Comparison of ENCODE assay signal across 13 cellular contexts in the genomic region with DNA sequence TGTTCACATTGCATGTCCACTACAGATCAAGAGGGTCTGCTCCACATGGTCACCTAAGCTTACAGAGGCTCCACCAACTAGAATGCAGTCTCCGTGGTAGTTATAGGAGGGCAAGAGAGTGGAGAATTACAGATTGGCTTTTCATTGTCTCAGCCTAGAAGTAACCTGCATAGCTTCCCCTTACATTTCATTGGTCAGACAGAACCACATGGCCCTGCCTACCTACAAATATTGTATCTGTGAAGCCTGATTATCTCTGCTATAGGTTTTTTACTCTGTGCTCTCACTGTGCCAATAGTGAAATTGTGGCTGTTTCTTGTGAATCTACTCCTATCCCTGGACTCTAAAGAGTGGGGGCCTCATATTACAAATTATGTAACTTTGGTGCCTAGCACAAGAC. TPM values are rescaled to one million over a fixed set of nuclear protein-coding genes. Genes with fewer than 3 reads are reported as not detected.
A peak's percentile ranks its signal among the peaks of the same experiment; 100 is the strongest.
DNase-seq lines count a peak whose midpoint lies in the region; ATAC-seq, FAIRE-seq and TF ChIP-seq lines count a peak whose summit lies in the region.
"Had no signal": no experiment of that assay in that cellular context is flagged by ENCODE, and none has a peak within 500 bp of the region (broad histone marks: within the 10 kb centered on the region; RNA-seq: fewer than 3 reads in every experiment).

No MANE protein-coding gene starts in this region.

- H3F3A ChIP-seq in SK-N-SH (replicated peaks; ENCODE audit: insufficient read depth) = peaks cover 11% of the 10 kb centered on the region

- CTCF ChIA-PET in SK-N-SH (lab: Yijun Ruan, JAX) = interaction anchor here (0.7 kb wide), 1 partner anchor 9 kb away, joined by 3 read pairs; no protein-coding TSS in a partner anchor
- CTCF ChIA-PET in GM12878 (lab: Yijun Ruan, JAX) = interaction anchor here (1.4 to 5.7 kb wide), 4 partner anchors 12 to 268 kb away, joined by 3 to 37 read pairs (median 8); no protein-coding TSS in a partner anchor

- intact Hi-C loops in GM12878 (cut with micrococcal nuclease; ENCODE audit: unreplicated experiment) = no loop called here
- intact Hi-C loops in sciatic nerve (cut with DNase I) = no loop called here

- TF ChIP-seq POLR2A in GM12878 (IDR thresholded peaks at IDR 0.05; ENCODE audit: low read depth, low read length) = no peak

- in situ Hi-C loops in GM12878 (cut with MboI) = loop anchor here (5.0 to 10.0 kb wide), 2 partner anchors 269 to 297 kb away; no protein-coding TSS in a partner anchor

- no peak overlapping the region for H3K9ac ChIP-seq in SK-N-SH
- H3K9ac ChIP-seq in GM12878 (ENCODE audit: control insufficient read depth, insufficient read depth, low read length) = no peak overlapping the region

- no peaks in the 10 kb centered on the region for H3K9me2 ChIP-seq in SK-N-SH

- H3K4me3 ChIP-seq in SK-N-SH (ENCODE audit: low read depth in 2 of 2, low read length in 1 of 2) (no peak overlapping the region), GM12878 (no peak overlapping the region), osteoblast (ENCODE audit: insufficient read depth, low read length) (no peak overlapping the region)
- H3K4me3 ChIP-seq: testis had no signal

- peaks cover 11% of the 10 kb centered on the region for H4K20me1 ChIP-seq in SK-N-SH (ENCODE audit: insufficient read depth)
- H4K20me1 ChIP-seq in GM12878 (ENCODE audit: control insufficient read depth, insufficient read depth) = no peaks in the 10 kb centered on the region
- peaks cover 8% of the 10 kb centered on the region for H4K20me1 ChIP-seq in osteoblast (ENCODE audit: insufficient read depth, low read length)

- H3K9me3 ChIP-seq in SK-N-SH = no peaks in the 10 kb centered on the region
- H3K9me3 ChIP-seq in GM12878 (replicated peaks; ENCODE audit: control insufficient read depth, insufficient read depth, low read length) = no peaks in the 10 kb centered on the region; the same call in 2 of the 3 replicates
- no peaks in the 10 kb centered on the region for H3K9me3 ChIP-seq in osteoblast (ENCODE audit: low read depth, low read length)
- H3K9me3 ChIP-seq: testis had no signal

- H3K79me2 ChIP-seq in SK-N-SH (ENCODE audit: insufficient read depth) (peaks cover 23% of the 10 kb centered on the region), GM12878 (ENCODE audit: control insufficient read depth, insufficient read depth, low read length) (peaks cover 29% of the 10 kb centered on the region), osteoblast (ENCODE audit: insufficient read depth, low read length) (peaks cover 15% of the 10 kb centered on the region)

- DNase-seq in SK-N-SH (no peak), GM12878 (ENCODE audit: low read depth, low spot score) (no peak), osteoblast (ENCODE audit: insufficient read length, low spot score, missing footprints) (no peak), AG08395 (ENCODE audit: low spot score) (no peak), sciatic nerve (ENCODE audit: low spot score) (no peak)
- DNase-seq: 8988T; activated CD4-positive, alpha-beta T cell treated with anti-CD3 and anti-CD28 coated beads, Interleukin-2, amount 50 U/mL, for 4 hours; DMS 273 treated with DMSO at 0.1 percent for 48 hours; NCI-H2171; testis had no signal

- SMC1A ChIA-PET in GM12878 (lab: Charles Lee; ENCODE audit: uncharacterized antibody, unreplicated experiment) = interaction anchor here (0.7 to 1.9 kb wide), 5 partner anchors 25 to 276 kb away, joined by 3 to 9 read pairs (median 3); no protein-coding TSS in a partner anchor

- TF ChIP-seq RAD21 in SK-N-SH (IDR thresholded peaks at IDR 0.05; ENCODE audit: low read length) (no peak), Ishikawa (IDR thresholded peaks at IDR 0.05; ENCODE audit: low read depth) (no peak), GM12878 (IDR thresholded peaks at IDR 0.05; ENCODE audit: insufficient read depth, low read depth, low read length) (no peak)

- H3K27me3 ChIP-seq in SK-N-SH (ENCODE audit: insufficient read depth) (no peaks in the 10 kb centered on the region), GM12878 (replicated peaks in 1 of 2; ENCODE audit: control insufficient read depth in 2 of 2, insufficient read depth in 2 of 2, low read length in 1 of 2) (no peaks in the 10 kb centered on the region), osteoblast (ENCODE audit: insufficient read depth, low read length) (no peaks in the 10 kb centered on the region)
- H3K27me3 ChIP-seq: testis had no signal

- TF ChIP-seq EP300 in SK-N-SH (IDR thresholded peaks at IDR 0.05; ENCODE audit: borderline replicate concordance in 1 of 2, low read depth in 1 of 2, low read length in 1 of 2) (no peak), Ishikawa (IDR thresholded peaks at IDR 0.05; ENCODE audit: borderline replicate concordance) (no peak), GM12878 (IDR thresholded peaks at IDR 0.05; ENCODE audit: borderline replicate concordance in 1 of 2, control insufficient read depth in 1 of 2, low read depth in 2 of 2, low read length in 2 of 2) (no peak)

- H3K27ac ChIP-seq in SK-N-SH (ENCODE audit: low read depth in 2 of 2, low read length in 1 of 2) = no peak overlapping the region
- no peak overlapping the region for H3K27ac ChIP-seq in GM12878 (ENCODE audit: control insufficient read depth, insufficient read depth)
- no peak overlapping the region for H3K27ac ChIP-seq in osteoblast (ENCODE audit: low read depth, low read length)

- H3K36me3 ChIP-seq in SK-N-SH (replicated peaks in 1 of 2; ENCODE audit: control insufficient read depth in 1 of 2, insufficient read depth in 2 of 2, low read length in 1 of 2) = peaks cover 3 to 5% of the 10 kb centered on the region in 2 experiments
- peaks cover 0 to under 1% of the 10 kb centered on the region in 2 experiments; a peak in 2 of 4 replicates for H3K36me3 ChIP-seq in GM12878 (ENCODE audit: control insufficient read depth in 2 of 2, insufficient read depth in 2 of 2, low read length in 1 of 2)
- H3K36me3 ChIP-seq in osteoblast (ENCODE audit: insufficient read depth, low read length) = no peaks in the 10 kb centered on the region

- H3K4me2 ChIP-seq in SK-N-SH (no peak overlapping the region), GM12878 (ENCODE audit: control insufficient read depth, insufficient read depth) (0 out of 2 replicates have a peak overlapping the region, but pooled peaks have one; percentile 23), osteoblast (ENCODE audit: insufficient read depth, low read length) (peak overlapping the region; percentile 1)

- RAD21 ChIA-PET in GM12878 (lab: Charles Lee; ENCODE audit: unreplicated experiment) = interaction anchor here (1.2 to 2.0 kb wide), 2 partner anchors 268 to 303 kb away, joined by 4 to 11 read pairs; no protein-coding TSS in a partner anchor

- H3K4me1 ChIP-seq in SK-N-SH (ENCODE audit: control insufficient read depth in 1 of 2, insufficient read depth in 2 of 2, low read depth in 1 of 2, low read length in 1 of 2) = peaks cover 5 to 14% of the 10 kb centered on the region in 2 experiments; a peak in 3 of 4 replicates
- peaks cover 19% of the 10 kb centered on the region for H3K4me1 ChIP-seq in GM12878 (ENCODE audit: control insufficient read depth, insufficient read depth, low read length)
- H3K4me1 ChIP-seq in osteoblast (ENCODE audit: insufficient read depth, low read length) = peaks cover 7% of the 10 kb centered on the region
- H3K4me1 ChIP-seq: testis had no signal

- TF ChIP-seq CTCF in SK-N-SH (IDR thresholded peaks at IDR 0.05) (no peak), GM12878 (IDR thresholded peaks at IDR 0.05 in 2 of 3, conservative IDR thresholded peaks at IDR 0.05 in 1 of 3; ENCODE audit: control insufficient read depth in 2 of 3, extremely low read depth in 1 of 3, insufficient read depth in 1 of 3, low read depth in 3 of 3, low read length in 3 of 3) (no peak), osteoblast (IDR thresholded peaks at IDR 0.05; ENCODE audit: extremely low read depth, low read depth, low read length) (no peak)

- BruUV-seq in GM12878 (replicated peaks; lab: Mats Ljungman, UMichigan) = no TSS peak

- 100% methylated on average over 1 of the region's 1 CpG for WGBS in SK-N-SH (ENCODE audit: low lambda C conversion rate)
- WGBS in GM12878 (ENCODE audit: insufficient coverage, insufficient replicate concordance, low lambda C conversion rate, missing lambda C conversion rate) = 100% methylated on average over 1 of the region's 1 CpG

- H2AFZ ChIP-seq in SK-N-SH (ENCODE audit: low read depth) (no peak overlapping the region), GM12878 (ENCODE audit: control insufficient read depth, low read depth, low read length) (no peak overlapping the region), osteoblast (ENCODE audit: low read length) (no peak overlapping the region)

- no peak for ATAC-seq in SK-N-SH treated with all-trans-retinoic acid at 6 μM for 48 hours
- no peak for ATAC-seq in GM12878
- no peak for ATAC-seq in HG02884 (IDR thresholded peaks at IDR 0.05; ENCODE audit: unreplicated experiment)
- ATAC-seq in sciatic nerve = no peak

- FAIRE-seq in GM12878 (lab: Jason Lieb, UNC) = no peak

- POLR2A ChIA-PET in SK-N-SH (lab: Yijun Ruan, JAX) (no interaction called here), GM12878 (lab: Charles Lee) (interaction anchor here (0.9 to 1.7 kb wide), 2 partner anchors 12 to 17 kb away, joined by 3 to 4 read pairs; no protein-coding TSS in a partner anchor)

RNA-seq across cellular contexts. Expression of gene TLNRD1, which starts 2.5 kb away (rescaled TPM):
- polyA plus RNA-seq in SK-N-SH (2012; rRNA removed) (4.4 and 5.0 TPM in 2 replicates), GM12878 (2011; rRNA removed) (8.4 and 11.6 TPM in 2 replicates), GM12878 (2014; fragmentation: Illumina TruSeq; extraction: Trizol) (4.8 and 6.6 TPM in 2 replicates), GM12878 (2014; fragmentation: Nextera tagmentation; extraction: Ambion mirVana) (1 to 10 TPM; 2.5 to 5.7 TPM), GM12878 (2014; rRNA removed) (26.7 and 31.5 TPM in 2 replicates), GM12878 (2016; fragmentation: Nextera tagmentation; extraction: Ambion mirVana) (10 to 100 TPM in 1 of 2 experiments, 1 to 10 TPM in 1; 5.4 to 12.5 TPM)
- polyA plus RNA-seq in SK-N-SH (2012; cell fraction: cytosol; rRNA removed) = 2.5 and 4.3 TPM in 2 replicates
- 3.0 and 3.5 TPM in 2 replicates for polyA plus RNA-seq in SK-N-SH (2012; cell fraction: nucleus; rRNA removed)
- 14.0 and 16.6 TPM in 2 replicates for total RNA-seq in GM12878 (2013; cell fraction: nucleolus; rRNA removed)
- total RNA-seq in GM12878 (2014; rRNA removed) (19.9 and 25.5 TPM in 2 replicates), GM12878 (2014; rRNA removed; fragmentation: Illumina TruSeq; extraction: Trizol) (6.0 and 6.5 TPM in 2 replicates), GM12878 (2021) (40.5 and 44.8 TPM in 2 replicates), osteoblast (7.1 and 7.6 TPM in 2 replicates), sciatic nerve (14.0 TPM)
- polyA plus RNA-seq in GM12878 (2011; ENCODE audit: low read depth) = 2.6 TPM
- polyA plus RNA-seq in GM12878 (2011; cell fraction: cytosol; rRNA removed) = 13.2 and 24.3 TPM in 2 replicates
- polyA plus RNA-seq in GM12878 (2011; cell fraction: nucleus; rRNA removed) = 13.6 and 19.0 TPM in 2 replicates
- 8.4 and 9.0 TPM in 2 replicates for polyA plus RNA-seq in GM12878 (2012)
- 4.8 and 6.6 TPM in 2 replicates for polyA minus RNA-seq in GM12878 (2011; rRNA and poly(A)+ RNA removed)
- 12.8 and 13.8 TPM in 2 replicates for polyA minus RNA-seq in GM12878 (2011; cell fraction: cytosol; rRNA and poly(A)+ RNA removed)
- 16.1 and 29.3 TPM in 2 replicates for polyA minus RNA-seq in GM12878 (2011; cell fraction: nucleus; rRNA and poly(A)+ RNA removed)

RNA-seq across cellular contexts. Expression of gene MESD, which starts 8.6 kb away (rescaled TPM):
- 12.3 and 15.2 TPM in 2 replicates for polyA plus RNA-seq in SK-N-SH (2012; rRNA removed)
- polyA plus RNA-seq in SK-N-SH (2012; cell fraction: cytosol; rRNA removed) = 16.6 and 17.6 TPM in 2 replicates
- polyA plus RNA-seq in SK-N-SH (2012; cell fraction: nucleus; rRNA removed) = 9.3 and 11.0 TPM in 2 replicates
- 34.4 and 36.8 TPM in 2 replicates for total RNA-seq in GM12878 (2013; cell fraction: nucleolus; rRNA removed)
- total RNA-seq in GM12878 (2014; rRNA removed) = 21.8 and 22.7 TPM in 2 replicates
- 25.2 and 27.5 TPM in 2 replicates for total RNA-seq in GM12878 (2014; rRNA removed; fragmentation: Illumina TruSeq; extraction: Trizol)
- total RNA-seq in GM12878 (2021) = 19.2 and 24.1 TPM in 2 replicates
- polyA plus RNA-seq in GM12878 (2011; ENCODE audit: low read depth) = 10.7 TPM
- polyA plus RNA-seq in GM12878 (2011; rRNA removed) = 11.2 and 15.4 TPM in 2 replicates
- 8.8 and 9.4 TPM in 2 replicates for polyA plus RNA-seq in GM12878 (2011; cell fraction: cytosol; rRNA removed)
- 9.4 and 11.4 TPM in 2 replicates for polyA plus RNA-seq in GM12878 (2011; cell fraction: nucleus; rRNA removed)
- polyA plus RNA-seq in GM12878 (2012) = 14.4 and 14.7 TPM in 2 replicates
- 24.7 and 25.7 TPM in 2 replicates for polyA plus RNA-seq in GM12878 (2014; fragmentation: Illumina TruSeq; extraction: Trizol)
- polyA plus RNA-seq in GM12878 (2014; fragmentation: Nextera tagmentation; extraction: Ambion mirVana) = 10 to 100 TPM; 10.2 to 16.7 TPM
- 16.5 and 16.7 TPM in 2 replicates for polyA plus RNA-seq in GM12878 (2014; rRNA removed)
- 10 to 100 TPM; 39.0 to 39.8 TPM for polyA plus RNA-seq in GM12878 (2016; fragmentation: Nextera tagmentation; extraction: Ambion mirVana)
- polyA minus RNA-seq in GM12878 (2011; rRNA and poly(A)+ RNA removed) = 8.0 and 9.7 TPM in 2 replicates
- polyA minus RNA-seq in GM12878 (2011; cell fraction: cytosol; rRNA and poly(A)+ RNA removed) = 3.6 and 5.9 TPM in 2 replicates
- 7.3 and 9.2 TPM in 2 replicates for polyA minus RNA-seq in GM12878 (2011; cell fraction: nucleus; rRNA and poly(A)+ RNA removed)
- 16.6 and 18.6 TPM in 2 replicates for total RNA-seq in osteoblast
- 35.3 TPM for total RNA-seq in sciatic nerve

Comparison
In these comparisons a context has a peak if more than half of its experiments do, and no peak if none do; other contexts are left out.
1. Of the 26 proteins assayed by ChIP-seq in both GM12878 and SK-N-SH: peak only in GM12878: USF2; only in SK-N-SH: none; in both: USF1; in neither: 24.